In the genomic region with DNA sequence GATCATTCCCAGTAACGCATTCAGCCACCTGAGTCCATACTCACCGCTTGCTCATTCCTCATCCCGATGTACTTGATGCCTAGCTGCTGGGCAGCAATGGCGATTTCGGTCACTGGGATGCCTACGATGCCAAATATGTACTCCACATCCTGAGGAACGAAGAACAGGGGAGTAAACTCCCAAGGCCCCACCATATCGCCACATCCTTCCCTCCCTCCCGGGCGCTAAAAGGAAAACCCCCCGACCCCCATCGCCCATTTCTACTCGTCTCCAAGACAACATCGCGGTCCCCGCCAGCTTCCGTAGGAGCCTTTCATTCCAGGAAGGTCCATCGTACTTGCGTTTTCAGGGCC, we compare ENCODE assay signal across 8 cellular contexts. TPM values are rescaled to one million over a fixed set of nuclear protein-coding genes. Genes with fewer than 3 reads are reported as not detected.
A peak's percentile ranks its signal among the peaks of the same experiment; 100 is the strongest.
DNase-seq lines count a peak whose midpoint lies in the region; ATAC-seq, FAIRE-seq and TF ChIP-seq lines count a peak whose summit lies in the region.

No MANE protein-coding gene starts in this region.

- H3K27ac ChIP-seq in K562 (ENCODE audit: extremely low read depth, low read depth, low read length) (peak overlapping the region; percentile 74), upper lobe of right lung (peak overlapping the region; percentile 92)

- no peak for TF ChIP-seq RAD21 in K562 (CRISPR knock-in tag; conservative IDR thresholded peaks at IDR 0.05 in 1 of 2, IDR thresholded peaks at IDR 0.05 in 1 of 2)

- H3K4me1 Mint-ChIP-seq in activated T-cell treated with anti-CD3 and anti-CD28 coated beads, Interleukin-2, amount 50 U/mL, for 72 hours (ENCODE audit: low read depth), result peaks cover 44% of the 10 kb centered on the region

- no peak for FAIRE-seq in K562 (lab: Jason Lieb, UNC)

- H3K36me3 ChIP-seq in K562 (ENCODE audit: control insufficient read depth, insufficient read depth, low read length) (peaks cover 34% of the 10 kb centered on the region; the same call in 2 of the 3 replicates), upper lobe of right lung (peaks cover 37% of the 10 kb centered on the region)

- TF ChIP-seq EP300 in K562 (IDR thresholded peaks at IDR 0.05; ENCODE audit: low read length), result no peak

- H3K9me1 ChIP-seq in K562 (ENCODE audit: control insufficient read depth, insufficient read depth, low read length), result no peaks in the 10 kb centered on the region

- no peak for TF ChIP-seq CTCF in K562 (IDR thresholded peaks at IDR 0.05 in 2 of 3, conservative IDR thresholded peaks at IDR 0.05 in 1 of 3; ENCODE audit: insufficient read depth in 2 of 3, low read depth in 1 of 3, low read length in 3 of 3)
- no peak for TF ChIP-seq CTCF in lower leg skin (IDR thresholded peaks at IDR 0.05)
- TF ChIP-seq CTCF in upper lobe of right lung (IDR thresholded peaks at IDR 0.05), result no peak

- no TSS peak for BruUV-seq in K562 (replicated peaks; lab: Mats Ljungman, UMichigan)

- no peaks in the 10 kb centered on the region for H3K27me3 Mint-ChIP-seq in activated T-cell treated with anti-CD3 and anti-CD28 coated beads, Interleukin-2, amount 50 U/mL, for 72 hours (ENCODE audit: low read depth)

- no peak for DNase-seq in activated T-cell treated with anti-CD3 and anti-CD28 coated beads, Interleukin-2, amount 50 U/mL, for 72 hours
- DNase-seq in activated T-cell treated with anti-CD3 and anti-CD28 coated beads, Interleukin-2, amount 50 U/mL, for 1 hour, result no peak
- DNase-seq in K562 (ENCODE audit: extremely low read depth in 1 of 4, low spot score in 3 of 4) (peak in 2 of 4 experiments; percentile 9 to 15), lower leg skin (ENCODE audit: low spot score in 2 of 2) (no peak), upper lobe of right lung (no peak), GM03348 (ENCODE audit: low spot score) (no peak), cerebellar cortex (ENCODE audit: low spot score) (no peak)

- H3K4me1 ChIP-seq in K562 (replicated peaks in 1 of 2; ENCODE audit: control insufficient read depth in 2 of 2, insufficient read depth in 2 of 2, low read length in 2 of 2) (peaks cover 0 to 5% of the 10 kb centered on the region in 2 experiments; a peak in 2 of 5 replicates), upper lobe of right lung (peaks cover 16% of the 10 kb centered on the region)

- ATAC-seq in activated T-cell treated with anti-CD3 and anti-CD28 coated beads, Interleukin-2, amount 50 U/mL, for 72 hours (replicated peaks in 1 of 2), result peak in 1 of 2 donors; percentile 11
- ATAC-seq in HG03432 (IDR thresholded peaks at IDR 0.05; ENCODE audit: unreplicated experiment) (peak; percentile 17), K562 (peak; percentile 3; the same call in 2 of the 3 replicates), upper lobe of right lung (peak; percentile 19)

- intact Hi-C loops in K562 (cut with micrococcal nuclease), result loop anchor here (5.0 kb wide), 1 partner anchor 261 kb away; no protein-coding TSS in a partner anchor
- intact Hi-C loops in lower leg skin (cut with DNase I; ENCODE audit: low total_unique reads), result no loop called here
- intact Hi-C loops in upper lobe of right lung (cut with DNase I), result no loop called here

- H3K4me3 ChIP-seq in K562, result peak overlapping the region; percentile 73
- peak overlapping the region; percentile 86 for H3K4me3 ChIP-seq in lower leg skin (ENCODE audit: low read depth, poor library complexity, severe bottlenecking)
- H3K4me3 ChIP-seq in upper lobe of right lung, result peak overlapping the region; percentile 74

- in situ Hi-C loops in K562 (cut with MboI), result no loop called here

- no peaks in the 10 kb centered on the region; the same call in 1 of the 2 replicates for H3K9me3 ChIP-seq in K562 (replicated peaks; ENCODE audit: control insufficient read depth, insufficient read depth, low read depth, low read length)
- H3K9me3 ChIP-seq in upper lobe of right lung, result no peaks in the 10 kb centered on the region

- CTCF ChIA-PET in K562 (lab: Yijun Ruan, JAX; ENCODE audit: low intra/inter-chr PET ratio), result no interaction called here

- no peaks in the 10 kb centered on the region for H4K20me1 ChIP-seq in K562 (replicated peaks; ENCODE audit: control insufficient read depth, insufficient read depth, low read length)

- H3K27me3 ChIP-seq in K562 (ENCODE audit: control insufficient read depth in 2 of 2, insufficient read depth in 2 of 2, low read length in 2 of 2) (no peaks in the 10 kb centered on the region), upper lobe of right lung (no peaks in the 10 kb centered on the region)

- peak overlapping the region; percentile 80 to 90 for H3K9ac ChIP-seq in K562 (ENCODE audit: insufficient read depth in 1 of 2, low read depth in 2 of 2, low read length in 2 of 2)

- peaks cover 16% of the 10 kb centered on the region for H3K79me2 ChIP-seq in K562 (ENCODE audit: control insufficient read depth, insufficient read depth, low read length)

- peak overlapping the region; percentile 100 for H3K4me2 ChIP-seq in K562 (ENCODE audit: insufficient read depth, low read length)

- POLR2A ChIA-PET in K562 (lab: Yijun Ruan, JAX), result interaction anchor here (0.6 to 1.5 kb wide), 15 partner anchors 9 to 1174 kb away, joined by 3 to 13 read pairs (median 3); no protein-coding TSS in a partner anchor

- peak overlapping the region; percentile 93 for H2AFZ ChIP-seq in K562 (ENCODE audit: low read depth, low read length)

- H3K9me3 Mint-ChIP-seq in activated T-cell treated with anti-CD3 and anti-CD28 coated beads, Interleukin-2, amount 50 U/mL, for 72 hours, result peaks cover 4 to 8% of the 10 kb centered on the region in 2 donors

- peak overlapping the region; percentile 100 for H3K4me3 Mint-ChIP-seq in activated T-cell treated with anti-CD3 and anti-CD28 coated beads, Interleukin-2, amount 50 U/mL, for 72 hours

- WGBS in K562 (ENCODE audit: insufficient coverage, low coverage, missing lambda C conversion rate), result under 1% methylated on average over 19 of the region's 19 CpGs
- WGBS in lower leg skin, 2 donors, result 1% methylated on average over 19 of the region's 19 CpGs

- H3K27ac Mint-ChIP-seq in activated T-cell treated with anti-CD3 and anti-CD28 coated beads, Interleukin-2, amount 50 U/mL, for 72 hours, result peak overlapping the region; percentile 99

- TF ChIP-seq POLR2A in K562 (conservative IDR thresholded peaks at IDR 0.05), result no peak
- no peak for TF ChIP-seq POLR2A in lower leg skin (IDR thresholded peaks at IDR 0.05)

- peaks cover 9 to 47% of the 10 kb centered on the region in 2 donors for H3K36me3 Mint-ChIP-seq in activated T-cell treated with anti-CD3 and anti-CD28 coated beads, Interleukin-2, amount 50 U/mL, for 72 hours (ENCODE audit: insufficient read depth in 2 of 2)

TF ChIP-seq in K562, 482 proteins besides CTCF, POLR2A, EP300 and RAD21 (continues in another document):
- TF ChIP-seq EP400 (IDR thresholded peaks at IDR 0.05) (no peak), TGIF2 (CRISPR knock-in tag; IDR thresholded peaks at IDR 0.05) (no peak), ZNF75A (CRISPR knock-in tag; IDR thresholded peaks at IDR 0.05) (no peak)

RNA-seq across cellular contexts. Expression of a gene that starts 0.3 kb away (rescaled TPM):
- 10 to 100 TPM; 25.2 to 25.9 TPM for total RNA-seq in activated T-cell treated with anti-CD3 and anti-CD28 coated beads, Interleukin-2, amount 50 U/mL, for 72 hours
- 68.2 and 88.4 TPM in 2 replicates for total RNA-seq in K562 (2011; cell fraction: chromatin; rRNA removed; ENCODE audit: low replicate concordance)
- 62.5 and 76.5 TPM in 2 replicates for total RNA-seq in K562 (2011; cell fraction: nucleolus; rRNA removed)
- total RNA-seq in K562 (2011; cell fraction: nucleoplasm; rRNA removed), result 64.9 and 74.0 TPM in 2 replicates
- 18.6 and 18.9 TPM in 2 replicates for total RNA-seq in K562 (2014; rRNA removed)
- 30.5 and 33.8 TPM in 2 replicates for total RNA-seq in K562 (2014; rRNA removed; fragmentation: Illumina TruSeq; extraction: Trizol)
- 19.0 and 23.0 TPM in 2 replicates for total RNA-seq in K562 (2015; rRNA removed; fragmentation: Illumina TruSeq; extraction: Trizol)
- 29.1 and 31.5 TPM in 2 replicates for total RNA-seq in K562 (2021)
- polyA plus RNA-seq in K562 (2011; rRNA removed), result 43.1 and 61.5 TPM in 2 replicates
- 25.6 and 31.1 TPM in 2 replicates for polyA plus RNA-seq in K562 (2011; cell fraction: cytosol; rRNA removed)
- polyA plus RNA-seq in K562 (2011; cell fraction: nucleus; rRNA removed), result 52.7 and 69.1 TPM in 2 replicates
- 33.6 and 43.7 TPM in 2 replicates for polyA plus RNA-seq in K562 (2012)
- polyA plus RNA-seq in K562 (2014; fragmentation: Illumina TruSeq; extraction: Trizol), result 22.8 and 25.1 TPM in 2 replicates
- polyA plus RNA-seq in K562 (2014; fragmentation: Nextera tagmentation; extraction: Ambion mirVana), result 10 to 100 TPM; 39.0 to 54.7 TPM
- polyA plus RNA-seq in K562 (2014; rRNA removed), result 19.0 and 23.5 TPM in 2 replicates
- 83.3 and 83.9 TPM in 2 replicates for polyA minus RNA-seq in K562 (2011; rRNA and poly(A)+ RNA removed)
- polyA minus RNA-seq in K562 (2011; cell fraction: cytosol; rRNA and poly(A)+ RNA removed), result 17.1 and 26.1 TPM in 2 replicates
- polyA minus RNA-seq in K562 (2011; cell fraction: nucleus; rRNA and poly(A)+ RNA removed), result 39.2 and 45.1 TPM in 2 replicates
- total RNA-seq in lower leg skin, result 10 to 100 TPM; 13.6 to 20.4 (median 18.2) TPM
- 15.2 TPM for total RNA-seq in upper lobe of right lung

RNA-seq across cellular contexts. Expression of a gene that starts 0.5 kb away (rescaled TPM):
- 10 to 100 TPM in 1 of 2 donors, 1 to 10 TPM in 1; 5.9 to 11.0 TPM for total RNA-seq in activated T-cell treated with anti-CD3 and anti-CD28 coated beads, Interleukin-2, amount 50 U/mL, for 72 hours
- 15.1 and 17.2 TPM in 2 replicates for total RNA-seq in K562 (2011; cell fraction: chromatin; rRNA removed; ENCODE audit: low replicate concordance)
- total RNA-seq in K562 (2011; cell fraction: nucleolus; rRNA removed), result 20.2 and 22.9 TPM in 2 replicates
- 28.9 and 36.2 TPM in 2 replicates for total RNA-seq in K562 (2011; cell fraction: nucleoplasm; rRNA removed)
- total RNA-seq in K562 (2014; rRNA removed), result 5.8 and 7.5 TPM in 2 replicates
- 7.0 and 8.4 TPM in 2 replicates for total RNA-seq in K562 (2014; rRNA removed; fragmentation: Illumina TruSeq; extraction: Trizol)
- 6.6 and 9.2 TPM in 2 replicates for total RNA-seq in K562 (2015; rRNA removed; fragmentation: Illumina TruSeq; extraction: Trizol)
- 7.5 and 8.5 TPM in 2 replicates for total RNA-seq in K562 (2021)
- 18.0 and 18.5 TPM in 2 replicates for polyA plus RNA-seq in K562 (2011; rRNA removed)
- 16.8 and 20.5 TPM in 2 replicates for polyA plus RNA-seq in K562 (2011; cell fraction: cytosol; rRNA removed)
- 10.3 and 13.8 TPM in 2 replicates for polyA plus RNA-seq in K562 (2011; cell fraction: nucleus; rRNA removed)
- polyA plus RNA-seq in K562 (2012), result 10.7 and 12.9 TPM in 2 replicates
- polyA plus RNA-seq in K562 (2014; fragmentation: Illumina TruSeq; extraction: Trizol), result 9.1 and 10.7 TPM in 2 replicates
- polyA plus RNA-seq in K562 (2014; fragmentation: Nextera tagmentation; extraction: Ambion mirVana), result 10 to 100 TPM; 24.3 to 26.2 TPM
- polyA plus RNA-seq in K562 (2014; rRNA removed), result 10.6 and 11.2 TPM in 2 replicates
- polyA minus RNA-seq in K562 (2011; rRNA and poly(A)+ RNA removed), result 12.0 and 15.3 TPM in 2 replicates
- polyA minus RNA-seq in K562 (2011; cell fraction: cytosol; rRNA and poly(A)+ RNA removed), result 3.9 and 5.2 TPM in 2 replicates
- polyA minus RNA-seq in K562 (2011; cell fraction: nucleus; rRNA and poly(A)+ RNA removed), result 5.9 and 14.4 TPM in 2 replicates
- 10 to 100 TPM; 18.1 to 24.6 (median 21.4) TPM for total RNA-seq in lower leg skin
- total RNA-seq in upper lobe of right lung, result 24.6 TPM
